In the genomic region with DNA sequence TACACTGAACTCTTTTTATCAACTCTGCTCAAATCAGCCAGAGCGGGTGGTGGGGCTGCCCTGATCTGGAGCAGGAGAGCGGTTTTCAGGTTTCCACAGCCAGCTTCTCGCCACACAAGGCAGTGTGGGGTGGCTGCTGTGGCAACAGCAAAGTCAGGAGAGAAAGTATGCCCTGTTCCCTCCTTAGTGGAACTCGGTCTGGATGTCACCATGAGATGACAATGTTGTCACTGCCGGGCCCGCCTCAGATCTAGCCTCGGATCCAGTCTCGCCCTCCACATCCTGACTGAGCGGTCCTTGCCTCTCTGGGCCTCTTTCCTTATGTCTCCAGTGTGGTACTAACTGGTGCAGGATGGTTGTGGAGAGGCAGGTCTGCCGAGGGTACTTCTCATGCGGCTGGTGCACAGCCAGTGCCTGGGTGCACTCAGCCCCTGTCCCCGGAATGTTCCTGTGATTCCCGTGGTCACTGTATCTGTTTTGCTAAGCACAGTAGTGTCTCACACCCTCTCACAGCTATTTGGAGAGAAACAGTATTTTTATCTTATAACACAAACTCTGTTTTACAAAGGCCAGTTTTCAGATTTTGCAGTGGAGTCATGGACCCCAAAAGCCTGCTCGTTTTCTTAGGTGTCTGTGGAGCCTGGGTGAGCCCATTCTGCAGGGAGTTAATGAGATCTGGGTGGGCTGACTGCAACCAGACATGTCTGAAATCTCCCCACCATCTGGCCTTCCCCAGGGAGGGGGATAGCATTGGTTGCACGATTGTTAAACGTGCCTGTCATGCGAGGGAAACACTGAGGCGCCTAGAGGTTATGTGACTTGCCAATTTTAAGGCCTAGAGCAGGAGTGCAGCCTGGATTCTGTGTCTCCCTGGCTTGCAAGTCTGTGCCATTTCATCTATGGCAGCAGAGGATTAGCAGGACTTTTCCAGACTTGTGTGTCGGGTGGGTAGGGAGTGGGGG, we compare ENCODE assay signal across 19 cellular contexts.
"Had no signal": no experiment of that assay in that cellular context is flagged by ENCODE, and none has a peak within 500 bp of the region (broad histone marks: within the 10 kb centered on the region; RNA-seq: fewer than 3 reads in every experiment).

No MANE protein-coding gene starts in this region.

- H3K27ac ChIP-seq: brain microvascular endothelial cell, foreskin keratinocyte, lower lobe of right lung, pancreas had no signal

- H3K27me3 ChIP-seq: brain microvascular endothelial cell had no signal

- H3K36me3 ChIP-seq: brain microvascular endothelial cell, heart right ventricle, lower lobe of right lung, pancreas had no signal

- H3K9me3 ChIP-seq: heart right ventricle, lower lobe of right lung, pancreas had no signal

- FAIRE-seq: endothelial cell of umbilical vein, pancreas had no signal

- DNase-seq: activated CD4-positive, alpha-beta T cell treated with anti-CD3 and anti-CD28 coated beads for 48 hours; activated CD8-positive, alpha-beta memory T cell treated with anti-CD3 and anti-CD28 coated beads, Interleukin-2, amount 50 U/mL, for 48 hours; activated gamma-delta T cell treated with Interleukin-2 at 50 U/mL for 16 hours; activated naive CD8-positive, alpha-beta T cell treated with anti-CD3 and anti-CD28 coated beads, Interleukin-2, amount 10 ng/mL, durations not matched to agents 7 days and 5 days; brain microvascular endothelial cell; cortex of kidney; effector CD4-positive, alpha-beta T cell; foreskin keratinocyte; heart right ventricle; left cardiac atrium; lower lobe of right lung; pancreas; stimulated activated CD4-positive, alpha-beta T cell treated with anti-CD3 and anti-CD28 coated beads, Interleukin-15, amount 100 ng/mL, for 24 hours; stimulated activated CD4-positive, alpha-beta T cell treated with anti-CD3 and anti-CD28 coated beads, Interleukin-4, amount 100 ng/mL, for 24 hours; stimulated activated naive CD4-positive, alpha-beta T cell; T-helper 2 cell; trophoblast cell had no signal

- H3K4me3 ChIP-seq: heart right ventricle, lower lobe of right lung, pancreas had no signal

- ATAC-seq: foreskin keratinocyte, lower lobe of right lung, pancreas, WTC11 had no signal
